ENCODE assay signal across 1 cellular context in the genomic region with DNA sequence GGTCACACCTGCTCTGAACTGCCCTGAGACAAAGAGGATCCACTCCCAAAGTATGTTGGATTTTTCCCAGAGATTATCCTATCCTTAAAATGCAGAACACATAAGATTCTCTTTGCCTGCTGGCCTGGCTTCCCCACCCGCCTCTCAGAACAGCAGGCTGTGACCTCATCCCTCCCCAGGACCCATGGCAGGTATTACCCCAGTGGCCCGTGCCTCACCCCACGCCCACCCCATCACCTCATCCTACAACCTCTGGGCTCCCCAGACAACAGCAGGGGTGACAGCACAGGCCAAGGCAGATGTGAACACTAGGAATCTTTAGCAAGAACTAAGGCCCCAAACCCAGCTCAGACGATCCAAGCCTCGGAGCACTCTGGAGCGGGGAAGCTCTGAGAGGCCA.
TF ChIP-seq lines count a peak whose summit lies in the region.

No MANE protein-coding gene starts in this region.

TF ChIP-seq in GM12878, 131 proteins besides CTCF, POLR2A, EP300 and RAD21:
- TF ChIP-seq BHLHE40 (IDR thresholded peaks at IDR 0.05; ENCODE audit: borderline replicate concordance in 1 of 2, low read depth in 2 of 2, low read length in 1 of 2): 0 out of 4 replicates have a peak, but pooled peaks of 1 of the 2 experiments have one; percentile 4
- TF ChIP-seq NR2C2 (IDR thresholded peaks at IDR 0.05; ENCODE audit: borderline replicate concordance, control insufficient read depth, insufficient read length, low read depth): no peak
TF ChIP-seq in GM12878: peak in this region for 1.
